In the genomic region with DNA sequence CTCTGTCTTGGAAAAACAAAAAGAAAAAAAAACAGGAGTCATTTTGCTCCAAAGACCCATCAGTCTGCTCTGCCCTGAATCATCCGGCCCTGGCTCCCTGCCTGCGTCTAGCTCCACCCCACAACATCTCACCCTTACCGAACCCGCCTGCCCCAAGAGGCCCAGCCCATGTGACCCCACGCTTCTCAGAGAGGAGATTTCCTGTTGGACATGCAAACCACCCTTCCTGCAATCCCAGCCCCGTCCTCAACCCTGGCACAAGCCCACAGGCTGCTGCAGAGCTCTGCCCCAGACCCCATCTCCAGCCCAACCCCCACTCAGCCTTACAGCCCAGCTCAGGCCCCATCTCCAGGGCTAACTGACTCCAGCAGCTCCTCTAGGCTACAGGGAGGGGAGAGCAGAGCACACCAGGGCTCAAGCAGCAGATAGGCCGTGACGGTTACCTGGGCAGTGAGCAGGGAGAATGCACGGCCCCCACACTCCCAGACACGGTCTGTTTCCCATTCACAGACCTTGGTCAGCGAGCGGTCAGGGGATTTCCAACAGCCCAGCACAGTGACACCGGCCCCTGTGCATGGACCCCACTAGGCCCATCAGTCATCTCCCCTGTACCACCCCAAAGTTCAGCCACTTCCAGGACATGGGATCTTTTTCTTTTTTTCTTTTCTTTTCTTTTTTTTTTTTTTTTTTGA, we compare ENCODE assay signal across 1 cellular context.
TF ChIP-seq lines count a peak whose summit lies in the region.

No MANE protein-coding gene starts in this region.

TF ChIP-seq in A549, 52 proteins besides CTCF, POLR2A, EP300 and RAD21 (continued from another document):
- no peak for TF ChIP-seq ZFP36 (IDR thresholded peaks at IDR 0.05; ENCODE audit: borderline replicate concordance, partially characterized antibody)
- no peak for TF ChIP-seq KDM5A (IDR thresholded peaks at IDR 0.05)
- TF ChIP-seq RFX5 (IDR thresholded peaks at IDR 0.05): no peak
TF ChIP-seq in A549: peak in this region for 5.
